ENCODE assay signal across 13 cellular contexts in genomic region chr7:101818699-101819071, GRCh38. TPM values are rescaled to one million over a fixed set of nuclear protein-coding genes. Genes with fewer than 3 reads are reported as not detected.
DNase-seq lines count a peak whose midpoint lies in the region; ATAC-seq, FAIRE-seq and TF ChIP-seq lines count a peak whose summit lies in the region.
"Had no signal": no experiment of that assay in that cellular context is flagged by ENCODE, and none has a peak within 500 bp of the region (broad histone marks: within the 10 kb centered on the region; RNA-seq: fewer than 3 reads in every experiment).

No MANE protein-coding gene starts in this region.

- no peaks in the 10 kb centered on the region; a peak in 1 of 4 replicates for H3K36me3 ChIP-seq in HCT116 (ENCODE audit: control insufficient read depth in 1 of 2, insufficient read depth in 2 of 2, low read length in 2 of 2)
- no peaks in the 10 kb centered on the region for H3K36me3 ChIP-seq in right lobe of liver
- H3K36me3 ChIP-seq in stomach smooth muscle (ENCODE audit: control insufficient read depth in 2 of 2, insufficient read depth in 2 of 2, low read length in 2 of 2), result no peaks in the 10 kb centered on the region

- no peak overlapping the region for H2AFZ ChIP-seq in HCT116 (ENCODE audit: low read depth, low read length, poor library complexity, severe bottlenecking)

- BruUV-seq in HCT116 (replicated peaks; lab: Mats Ljungman, UMichigan), result no TSS peak

- DNase-seq in HCT116 (ENCODE audit: low read depth, low spot score) (no peak), amniotic epithelial cell (ENCODE audit: low read depth) (peak; percentile 46), right lobe of liver (peak in 1 of 3 donors; percentile 44), HT-29 (ENCODE audit: low spot score) (no peak), GM12891 (ENCODE audit: insufficient read length, low spot score) (no peak), HEK293T (ENCODE audit: extremely low spot score) (no peak)
- DNase-seq: activated CD4-positive, alpha-beta T cell treated with anti-CD3 and anti-CD28 coated beads for 4 hours; mesenchymal stem cell; NCI-H1694 treated with DMSO at 0.1 percent for 48 hours; SHP77; stimulated activated naive CD8-positive, alpha-beta T cell treated with anti-CD3 and anti-CD28 coated beads, Interleukin-15, amount 100 ng/mL, for 72 hours had no signal

- no peak overlapping the region for H3K4me3 ChIP-seq in HCT116 (replicated peaks in 1 of 2; ENCODE audit: low read depth in 1 of 2, low read length in 2 of 2)
- peak overlapping the region in 1 of 3 donors; percentile 84 for H3K4me3 ChIP-seq in right lobe of liver
- peak overlapping the region in 1 of 2 donors; percentile 24 for H3K4me3 ChIP-seq in stomach smooth muscle (ENCODE audit: low read length in 2 of 2)

- H3K79me2 ChIP-seq in HCT116 (ENCODE audit: insufficient read depth, low read length), result peaks cover 68% of the 10 kb centered on the region

- RAD21 ChIA-PET in HCT116 (lab: Charles Lee; ENCODE audit: low non-redundant PET in 1 of 2, low total read pairs in 2 of 2, uncharacterized antibody in 2 of 2, unreplicated experiment in 2 of 2), result no interaction called here

- no peak for FAIRE-seq in GM12891 (lab: Jason Lieb, UNC)

- H4K20me1 ChIP-seq in HCT116 (ENCODE audit: insufficient read depth), result peaks cover 4% of the 10 kb centered on the region

- POLR2A ChIA-PET in HCT116 (lab: Charles Lee), result interaction anchor here (1.4 kb wide), 1 partner anchor 75 kb away, joined by 3 read pairs; no protein-coding TSS in a partner anchor
- POLR2A ChIA-PET in HEK293T (lab: Yijun Ruan, JAX), result interaction anchor here (1.2 kb wide), 1 partner anchor 19 kb away, joined by 3 read pairs; no protein-coding TSS in a partner anchor

- TF ChIP-seq RAD21 in HCT116 (IDR thresholded peaks at IDR 0.05; ENCODE audit: low read depth), result no peak

- CTCF ChIA-PET in HCT116 (lab: Charles Lee), result interaction anchor here (1.1 to 1.2 kb wide), 2 partner anchors 75 to 417 kb away, joined by 3 to 4 read pairs; no protein-coding TSS in a partner anchor
- CTCF ChIA-PET in HEK293T (lab: Yijun Ruan, JAX), result interaction anchor here (0.9 kb wide), 1 partner anchor 51 kb away, joined by 3 read pairs; no protein-coding TSS in a partner anchor

- H3K27ac ChIP-seq in HCT116 (ENCODE audit: low read depth, low read length), result no peak overlapping the region
- peak overlapping the region in 2 of 3 donors; percentile 54 to 94 for H3K27ac ChIP-seq in right lobe of liver
- peak overlapping the region; percentile 37 for H3K27ac ChIP-seq in stomach smooth muscle (ENCODE audit: low read length)

- ATAC-seq in HCT116 (no peak), right lobe of liver (peak in 2 of 4 donors; percentile 4 to 19), HG03097 (IDR thresholded peaks at IDR 0.05; ENCODE audit: low FRiP score, unreplicated experiment) (no peak)
- ATAC-seq: stimulated activated naive CD8-positive, alpha-beta T cell treated with anti-CD3 and anti-CD28 coated beads, Interleukin-15, amount 100 ng/mL, for 72 hours had no signal

- H3K9ac ChIP-seq in HCT116 (ENCODE audit: low read length) (peak overlapping the region; percentile 81), stomach smooth muscle (ENCODE audit: low read length in 2 of 2) (no peak overlapping the region)

- H3K9me3 ChIP-seq in HCT116 (ENCODE audit: control insufficient read depth in 1 of 2, insufficient read depth in 1 of 2, low read depth in 1 of 2, low read length in 2 of 2), result no peaks in the 10 kb centered on the region
- H3K9me3 ChIP-seq in right lobe of liver, result no peaks in the 10 kb centered on the region
- no peaks in the 10 kb centered on the region for H3K9me3 ChIP-seq in stomach smooth muscle (ENCODE audit: control insufficient read depth in 2 of 2, low read length in 2 of 2)

- TF ChIP-seq CTCF in HCT116 (IDR thresholded peaks at IDR 0.05 in 2 of 3, conservative IDR thresholded peaks at IDR 0.05 in 1 of 3; ENCODE audit: borderline replicate concordance in 1 of 3, insufficient read depth in 1 of 3, low read depth in 2 of 3, low read length in 2 of 3) (no peak), right lobe of liver (IDR thresholded peaks at IDR 0.05) (no peak)

- TF ChIP-seq POLR2A in HCT116 (IDR thresholded peaks at IDR 0.05; ENCODE audit: borderline replicate concordance, extremely low read depth, insufficient read depth, insufficient read length), result no peak
- no peak for TF ChIP-seq POLR2A in right lobe of liver (IDR thresholded peaks at IDR 0.05)
- TF ChIP-seq POLR2A in GM12891 (IDR thresholded peaks at IDR 0.05; ENCODE audit: low read depth, low read length), result no peak

- intact Hi-C loops in HCT116 (cut with micrococcal nuclease) (loop anchor here (10.0 kb wide), 1 partner anchor 316 kb away; no protein-coding TSS in a partner anchor), right lobe of liver (cut with DNase I) (loop anchor here in 1 of 2 donors (10.0 kb wide), 1 partner anchor 124 kb away; no protein-coding TSS in a partner anchor)

- no peaks in the 10 kb centered on the region for H3K9me2 ChIP-seq in HCT116 (ENCODE audit: insufficient read depth)

- peaks cover 15 to 40% of the 10 kb centered on the region in 2 experiments for H3K4me1 ChIP-seq in HCT116 (ENCODE audit: control insufficient read depth in 1 of 2, insufficient read depth in 2 of 2, low read length in 2 of 2)
- peaks cover 0 to 36% (median 10%) of the 10 kb centered on the region in 4 donors for H3K4me1 ChIP-seq in right lobe of liver
- peaks cover 27% of the 10 kb centered on the region for H3K4me1 ChIP-seq in stomach smooth muscle (ENCODE audit: control insufficient read depth, insufficient read depth, low read length)

- H3K4me2 ChIP-seq in HCT116 (ENCODE audit: low read length), result peak overlapping the region; percentile 85; the same call in 1 of the 2 replicates

- H3K27me3 ChIP-seq in HCT116 (ENCODE audit: insufficient read depth, low read length), result no peaks in the 10 kb centered on the region
- H3K27me3 ChIP-seq in right lobe of liver, result no peaks in the 10 kb centered on the region
- H3K27me3 ChIP-seq in stomach smooth muscle (ENCODE audit: control insufficient read depth in 1 of 2, insufficient read depth in 2 of 2, low read length in 2 of 2), result no peaks in the 10 kb centered on the region

- WGBS in right lobe of liver (ENCODE audit: insufficient coverage, low coverage, low lambda C conversion rate, missing lambda C conversion rate), result 40% methylated on average over 10 of the region's 11 CpGs

TF ChIP-seq in HCT116, 20 proteins besides CTCF, POLR2A, EP300 and RAD21:
- TF ChIP-seq YY1 (IDR thresholded peaks at IDR 0.05; ENCODE audit: extremely low read depth, insufficient replicate concordance, low read depth, low read length) (no peak), EZH2phosphoT487 (IDR thresholded peaks at IDR 0.05; ENCODE audit: borderline replicate concordance) (no peak), SIN3A (IDR thresholded peaks at IDR 0.05; ENCODE audit: low read depth) (no peak), ZNF274 (IDR thresholded peaks at IDR 0.05; ENCODE audit: low read depth, low read length) (no peak), EGR1 (IDR thresholded peaks at IDR 0.05; ENCODE audit: low read depth) (no peak), TCF7L2 (IDR thresholded peaks at IDR 0.05; ENCODE audit: borderline replicate concordance, extremely low read depth, insufficient read depth, insufficient read length) (no peak)

TF ChIP-seq in GM12891, 5 proteins besides CTCF, POLR2A, EP300 and RAD21:
- TF ChIP-seq POLR2AphosphoS5 (IDR thresholded peaks at IDR 0.05; ENCODE audit: low read depth, low read length) (no peak), TAF1 (IDR thresholded peaks at IDR 0.05; ENCODE audit: low read depth, low read length) (no peak), PAX5 (IDR thresholded peaks at IDR 0.05; ENCODE audit: insufficient read depth, low read length, severe bottlenecking) (no peak), SPI1 (IDR thresholded peaks at IDR 0.05; ENCODE audit: low read depth, low read length) (no peak), POU2F2 (IDR thresholded peaks at IDR 0.05; ENCODE audit: low read depth, low read length) (no peak)

TF ChIP-seq in HEK293T, 16 proteins besides CTCF, POLR2A, EP300 and RAD21:
- TF ChIP-seq FOXK2 (IDR thresholded peaks at IDR 0.05) (no peak), FOXA1 (IDR thresholded peaks at IDR 0.05) (no peak)

RNA-seq across cellular contexts. Expression of gene CUX1, which starts 1.3 kb away (rescaled TPM):
- total RNA-seq in HCT116 (2021; ENCODE audit: unreplicated experiment) (68.9 TPM), right lobe of liver (10 to 100 TPM; 34.3 to 53.1 (median 40.6) TPM)
- polyA plus RNA-seq in HCT116 (2012), result 74.9 and 75.9 TPM in 2 replicates
- total RNA-seq in HT-29 (2014; rRNA removed; shearing (Covaris generic)), result 41.9 and 48.3 TPM in 2 replicates
- 17.8 TPM for polyA plus RNA-seq in GM12891 (2012; ENCODE audit: low read depth, missing spikeins)
